8 cellular contexts compared by ENCODE assay signal in the genomic region with DNA sequence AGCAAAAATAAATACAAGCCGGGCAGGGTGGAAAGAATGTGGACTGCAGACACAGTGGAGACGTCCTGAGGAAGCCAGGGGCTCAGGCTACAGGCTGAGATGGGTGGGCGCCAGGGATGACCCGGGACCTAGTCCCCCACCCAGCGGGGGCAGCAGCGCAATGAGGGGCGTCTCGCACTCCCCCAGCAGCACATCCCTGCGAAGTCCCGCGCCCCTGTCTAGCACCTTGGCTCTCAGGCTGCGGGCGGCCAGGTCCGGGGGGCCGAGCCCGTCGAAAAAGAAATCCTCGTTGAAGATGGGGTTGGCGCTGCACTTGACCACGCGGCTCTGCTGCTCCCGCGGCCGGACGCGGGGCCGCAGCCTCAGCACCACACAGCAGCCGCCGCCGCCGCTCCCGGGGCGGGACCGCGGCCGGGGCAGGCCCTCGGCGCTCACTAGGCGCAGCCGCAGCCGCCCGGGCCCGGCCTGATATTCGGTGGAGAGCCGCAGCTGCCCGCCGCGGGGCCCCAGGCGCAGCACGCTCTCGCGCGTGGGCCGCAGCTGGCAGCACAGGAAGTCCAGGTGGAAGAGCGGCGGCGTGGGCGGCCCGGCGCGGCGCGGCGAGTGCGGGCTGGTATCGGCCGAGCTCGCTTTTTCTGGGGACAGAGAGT. TPM values are rescaled to one million over a fixed set of nuclear protein-coding genes. Genes with fewer than 3 reads are reported as not detected.
A peak's percentile ranks its signal among the peaks of the same experiment; 100 is the strongest.
DNase-seq lines count a peak whose midpoint lies in the region; TF ChIP-seq lines count a peak whose summit lies in the region.

No MANE protein-coding gene starts in this region.

- H3K4me1 Mint-ChIP-seq in T-helper 2 cell treated with Interferon-gamma antibody and Interleukin-4, amounts not matched to agents 5 μg/mL and 100 μg/mL, for 36 hours (ENCODE audit: low read depth), result peaks cover 53% of the 10 kb centered on the region

- peak; percentile 39 for DNase-seq in Daoy (ENCODE audit: low read depth)
- peak; percentile 68 for DNase-seq in T-helper 2 cell treated with Interferon-gamma antibody and Interleukin-4, amounts not matched to agents 5 μg/mL and 100 μg/mL, for 36 hours (ENCODE audit: low spot score)
- no peak for DNase-seq in esophagus muscularis mucosa (ENCODE audit: extremely low spot score)
- no peak for DNase-seq in neuronal stem cell (ENCODE audit: low spot score)
- no peak for DNase-seq in globus pallidus (ENCODE audit: low spot score)
- DNase-seq in SHP77 (lab: John Stamatoyannopoulos, UW), result no peak
- no peak for DNase-seq in NCI-H1092 (lab: John Stamatoyannopoulos, UW)
- no peak for DNase-seq in WERI-Rb-1

- H4K91ac ChIP-seq in neuronal stem cell (ENCODE audit: low read depth, low read length, poor library complexity), result no peak overlapping the region

- H3K79me1 ChIP-seq in neuronal stem cell (ENCODE audit: low read depth, low read length), result no peaks in the 10 kb centered on the region

- H3K27ac ChIP-seq in esophagus muscularis mucosa (replicated peaks in 1 of 4) (peak overlapping the region in 1 of 4 donors; percentile 26), neuronal stem cell (replicated peaks; ENCODE audit: low read length) (no peak overlapping the region), WERI-Rb-1 (no peak overlapping the region)

- WGBS in esophagus muscularis mucosa, result 10% methylated on average over 2 of the region's 68 CpGs
- no CpG with 5 or more reads among the region's 68 CpGs for WGBS in neuronal stem cell (ENCODE audit: extremely low coverage in 2 of 2, insufficient read length in 2 of 2, insufficient replicate concordance in 1 of 2), 2 donors

- H3K23ac ChIP-seq in neuronal stem cell (ENCODE audit: low read depth, low read length, poor library complexity), result peak overlapping the region; percentile 69

- H3K4me3 ChIP-seq in esophagus muscularis mucosa (peak overlapping the region; percentile 56 to 65 (median 56)), neuronal stem cell (ENCODE audit: low read length in 2 of 2) (peak overlapping the region; percentile 27 to 72), WERI-Rb-1 (ENCODE audit: low read depth, low read length) (no peak overlapping the region)

- peaks cover 8 to 69% (median 21%) of the 10 kb centered on the region in 4 donors for H3K27me3 ChIP-seq in esophagus muscularis mucosa
- peaks cover 22 to 82% (median 42%) of the 10 kb centered on the region in 3 experiments for H3K27me3 ChIP-seq in neuronal stem cell (ENCODE audit: control insufficient read depth in 3 of 3, insufficient read depth in 3 of 3, low read depth in 1 of 3, low read length in 3 of 3)
- no peaks in the 10 kb centered on the region for H3K27me3 ChIP-seq in WERI-Rb-1 (ENCODE audit: insufficient read depth, low read depth, severe bottlenecking)

- H3K9me3 ChIP-seq in esophagus muscularis mucosa (no peaks in the 10 kb centered on the region), neuronal stem cell (replicated peaks in 1 of 2; ENCODE audit: control insufficient read depth in 2 of 2, insufficient read depth in 1 of 2, low read depth in 1 of 2, low read length in 2 of 2) (peaks cover 0 to 6% of the 10 kb centered on the region in 2 donors), WERI-Rb-1 (ENCODE audit: severe bottlenecking) (no peaks in the 10 kb centered on the region)

- no peaks in the 10 kb centered on the region for H3K36me3 Mint-ChIP-seq in T-helper 2 cell treated with Interferon-gamma antibody and Interleukin-4, amounts not matched to agents 5 μg/mL and 100 μg/mL, for 36 hours (ENCODE audit: low read depth)

- H3K27ac Mint-ChIP-seq in T-helper 2 cell treated with Interferon-gamma antibody and Interleukin-4, amounts not matched to agents 5 μg/mL and 100 μg/mL, for 36 hours, result peak overlapping the region; percentile 89

- no peak overlapping the region for H3K14ac ChIP-seq in neuronal stem cell (ENCODE audit: low read length)

- peak overlapping the region; percentile 88 for H2AFZ ChIP-seq in neuronal stem cell (ENCODE audit: low read length)

- H3K4me2 ChIP-seq in neuronal stem cell (ENCODE audit: insufficient read depth, low read length, poor library complexity, severe bottlenecking), result peak overlapping the region; percentile 98

- no peaks in the 10 kb centered on the region for H3K9me3 Mint-ChIP-seq in T-helper 2 cell treated with Interferon-gamma antibody and Interleukin-4, amounts not matched to agents 5 μg/mL and 100 μg/mL, for 36 hours

- no peak for TF ChIP-seq CTCF in esophagus muscularis mucosa (IDR thresholded peaks at IDR 0.05)
- TF ChIP-seq CTCF in WERI-Rb-1 (IDR thresholded peaks at IDR 0.05; ENCODE audit: low read depth, low read length), result no peak

- H3K36me3 ChIP-seq in esophagus muscularis mucosa, result no peaks in the 10 kb centered on the region
- H3K36me3 ChIP-seq in neuronal stem cell (replicated peaks in 1 of 2; ENCODE audit: control insufficient read depth in 2 of 2, insufficient read depth in 2 of 2, low read length in 2 of 2), result no peaks in the 10 kb centered on the region
- no peaks in the 10 kb centered on the region for H3K36me3 ChIP-seq in WERI-Rb-1

- peak overlapping the region; percentile 57 for H2AK5ac ChIP-seq in neuronal stem cell (ENCODE audit: low read depth, low read length)

- peaks cover 3% of the 10 kb centered on the region for H3K27me3 Mint-ChIP-seq in T-helper 2 cell treated with Interferon-gamma antibody and Interleukin-4, amounts not matched to agents 5 μg/mL and 100 μg/mL, for 36 hours (ENCODE audit: low read depth)

- H3K9ac ChIP-seq in neuronal stem cell (ENCODE audit: low read depth, low read length, poor library complexity), result peak overlapping the region; percentile 13

- intact Hi-C loops in esophagus muscularis mucosa (cut with DNase I), result loop anchor here (10.0 kb wide), 1 partner anchor 73 kb away; the partner anchor contains the start of gene MRPL9

- H3K4me3 Mint-ChIP-seq in T-helper 2 cell treated with Interferon-gamma antibody and Interleukin-4, amounts not matched to agents 5 μg/mL and 100 μg/mL, for 36 hours, result peak overlapping the region; percentile 88

- H2BK12ac ChIP-seq in neuronal stem cell (ENCODE audit: low read length), result no peak overlapping the region

- H3K4ac ChIP-seq in neuronal stem cell (ENCODE audit: low read length), result no peak overlapping the region

- no peak overlapping the region for H2BK5ac ChIP-seq in neuronal stem cell (ENCODE audit: low read length)

- H2BK15ac ChIP-seq in neuronal stem cell (ENCODE audit: low read length), result peak overlapping the region; percentile 79

- H2BK120ac ChIP-seq in neuronal stem cell (ENCODE audit: low read depth, low read length), result no peak overlapping the region

- H3K4me1 ChIP-seq in esophagus muscularis mucosa (peaks cover 22 to 33% (median 32%) of the 10 kb centered on the region in 4 donors), neuronal stem cell (ENCODE audit: control insufficient read depth in 2 of 2, insufficient read depth in 1 of 2, low read depth in 1 of 2, low read length in 2 of 2) (peaks cover 8 to 16% of the 10 kb centered on the region in 2 donors)

- TF ChIP-seq EP300 in esophagus muscularis mucosa (IDR thresholded peaks at IDR 0.05), result no peak

- no peak overlapping the region for H4K8ac ChIP-seq in neuronal stem cell (ENCODE audit: low read depth, low read length)

- no peak for TF ChIP-seq POLR2A in esophagus muscularis mucosa (IDR thresholded peaks at IDR 0.05; ENCODE audit: low read depth)

- peak overlapping the region; percentile 81 for H3K18ac ChIP-seq in neuronal stem cell (ENCODE audit: low read length)

RNA-seq across cellular contexts. Expression of gene C2CD4D, which starts 1.7 kb away (rescaled TPM):
- total RNA-seq in Daoy (2014; rRNA removed; shearing (Covaris generic)), result not detected in 2 replicates
- not detected for total RNA-seq in esophagus muscularis mucosa
- polyA plus RNA-seq in neuronal stem cell (2013, experiment 1 of 2), result 0.17 TPM
- 0.17 TPM for polyA plus RNA-seq in neuronal stem cell (2013, experiment 2 of 2)

RNA-seq across cellular contexts. Expression of gene RORC, which starts 6.4 kb away (rescaled TPM):
- not detected in 2 replicates for total RNA-seq in Daoy (2014; rRNA removed; shearing (Covaris generic))
- total RNA-seq in esophagus muscularis mucosa, result under 1 TPM in 2 of 4 donors, not detected in 2; 0.11 to 0.17 TPM
- 0.01 TPM for polyA plus RNA-seq in neuronal stem cell (2013, experiment 1 of 2)
- polyA plus RNA-seq in neuronal stem cell (2013, experiment 2 of 2), result 0.01 TPM

RNA-seq across cellular contexts. Expression of gene THEM5, which starts 15.5 kb away (rescaled TPM):
- not detected in 2 replicates for total RNA-seq in Daoy (2014; rRNA removed; shearing (Covaris generic))
- not detected for total RNA-seq in esophagus muscularis mucosa
- not detected for polyA plus RNA-seq in neuronal stem cell (2013, experiment 1 of 2)
- polyA plus RNA-seq in neuronal stem cell (2013, experiment 2 of 2), result not detected

RNA-seq across cellular contexts. Expression of gene LINGO4, which starts 32.7 kb away (rescaled TPM):
- total RNA-seq in Daoy (2014; rRNA removed; shearing (Covaris generic)), result not detected in 2 replicates
- not detected for total RNA-seq in esophagus muscularis mucosa
- not detected for polyA plus RNA-seq in neuronal stem cell (2013, experiment 1 of 2)
- not detected for polyA plus RNA-seq in neuronal stem cell (2013, experiment 2 of 2)

RNA-seq across cellular contexts. Expression of gene TDRKH, which starts 47.7 kb away (rescaled TPM):
- total RNA-seq in Daoy (2014; rRNA removed; shearing (Covaris generic)), result 12.6 and 13.8 TPM in 2 replicates
- total RNA-seq in esophagus muscularis mucosa, result 1 to 10 TPM; 4.0 to 8.7 (median 6.1) TPM
- 16.6 TPM for polyA plus RNA-seq in neuronal stem cell (2013, experiment 1 of 2)
- polyA plus RNA-seq in neuronal stem cell (2013, experiment 2 of 2), result 15.8 TPM

Comparison
In these comparisons a context has a peak if more than half of its experiments do, and no peak if none do; other contexts are left out.
1. DNase-seq: peak in Daoy (single experiment) and T-helper 2 cell treated with Interferon-gamma antibody and Interleukin-4, amounts not matched to agents 5 μg/mL and 100 μg/mL, for 36 hours (single experiment); none in esophagus muscularis mucosa (single experiment), neuronal stem cell (single experiment), globus pallidus (single experiment), SHP77 (0 of 2), NCI-H1092 (single experiment) and WERI-Rb-1 (single experiment).